18 cellular contexts compared by ENCODE assay signal in genomic region chr9:136960212-136960937, GRCh38. TPM values are rescaled to one million over a fixed set of nuclear protein-coding genes. Genes with fewer than 3 reads are reported as not detected.
A peak's percentile ranks its signal among the peaks of the same experiment; 100 is the strongest.
DNase-seq lines count a peak whose midpoint lies in the region; ATAC-seq and TF ChIP-seq lines count a peak whose summit lies in the region.
"Had no signal": no experiment of that assay in that cellular context is flagged by ENCODE, and none has a peak within 500 bp of the region (broad histone marks: within the 10 kb centered on the region; RNA-seq: fewer than 3 reads in every experiment).

No MANE protein-coding gene starts in this region.

- H3K4me1 ChIP-seq in IMR-90 (ENCODE audit: control insufficient read depth, insufficient read depth, low read length), result no peaks in the 10 kb centered on the region
- peaks cover 4 to 9% of the 10 kb centered on the region in 2 donors for H3K4me1 ChIP-seq in neuronal stem cell (ENCODE audit: control insufficient read depth in 2 of 2, insufficient read depth in 1 of 2, low read depth in 1 of 2, low read length in 2 of 2)
- H3K4me1 ChIP-seq: uterus had no signal

- H3K23ac ChIP-seq in IMR-90 (ENCODE audit: low read depth, low read length) (no peak overlapping the region), neuronal stem cell (ENCODE audit: low read depth, low read length, poor library complexity) (peak overlapping the region; percentile 73)

- no peak for TF ChIP-seq CTCF in IMR-90 (conservative IDR thresholded peaks at IDR 0.05; ENCODE audit: low read depth, low read length)

- no peak overlapping the region for H3K27ac ChIP-seq in IMR-90 (ENCODE audit: insufficient read depth, low read length)
- peak overlapping the region; percentile 77 for H3K27ac ChIP-seq in angular gyrus (ENCODE audit: low read depth, low read length)
- H3K27ac ChIP-seq in neuronal stem cell (replicated peaks; ENCODE audit: low read length), result no peak overlapping the region
- H3K27ac ChIP-seq: uterus had no signal

- H3K4ac ChIP-seq in IMR-90 (ENCODE audit: low read depth, low read length) (no peak overlapping the region), neuronal stem cell (ENCODE audit: low read length) (no peak overlapping the region)

- no peak for TF ChIP-seq RAD21 in IMR-90 (IDR thresholded peaks at IDR 0.05; ENCODE audit: low read length)

- H4K8ac ChIP-seq in IMR-90 (ENCODE audit: low read depth in 2 of 2, low read length in 2 of 2), result no peak overlapping the region
- H4K8ac ChIP-seq in neuronal stem cell (ENCODE audit: low read depth, low read length), result no peak overlapping the region

- no TSS peak for BruUV-seq in IMR-90 (replicated peaks; lab: Mats Ljungman, UMichigan)

- no peak overlapping the region for H2BK20ac ChIP-seq in IMR-90 (ENCODE audit: low read depth, low read length)

- no peak for TF ChIP-seq POLR2A in IMR-90 (IDR thresholded peaks at IDR 0.05; ENCODE audit: low read depth, low read length)

- H3K4me2 ChIP-seq in IMR-90 (ENCODE audit: low read depth, low read length) (no peak overlapping the region), neuronal stem cell (ENCODE audit: insufficient read depth, low read length, poor library complexity, severe bottlenecking) (no peak overlapping the region)

- H3K27me3 ChIP-seq in IMR-90 (ENCODE audit: control insufficient read depth, insufficient read depth, low read length) (peaks cover 22% of the 10 kb centered on the region), neuronal stem cell (ENCODE audit: control insufficient read depth in 3 of 3, insufficient read depth in 3 of 3, low read depth in 1 of 3, low read length in 3 of 3) (peaks cover 0 to 21% (median 0%) of the 10 kb centered on the region in 3 experiments)
- H3K27me3 ChIP-seq: uterus had no signal

- no peak overlapping the region for H4K91ac ChIP-seq in IMR-90 (ENCODE audit: insufficient read depth, low read depth, low read length)
- no peak overlapping the region for H4K91ac ChIP-seq in neuronal stem cell (ENCODE audit: low read depth, low read length, poor library complexity)

- H3K9me3 ChIP-seq in IMR-90 (ENCODE audit: control insufficient read depth, insufficient read depth, low read length) (peaks cover 3% of the 10 kb centered on the region), neuronal stem cell (replicated peaks in 1 of 2; ENCODE audit: control insufficient read depth in 2 of 2, insufficient read depth in 1 of 2, low read depth in 1 of 2, low read length in 2 of 2) (peaks cover 0 to 1% of the 10 kb centered on the region in 2 donors)
- H3K9me3 ChIP-seq: uterus had no signal

- WGBS in IMR-90 (ENCODE audit: extremely low coverage in 2 of 2, insufficient read length in 1 of 2), 2 experiments, result 66% methylated on average over 8 of the region's 19 CpGs; no CpG with 5 or more reads in 1 of the 2 experiments
- WGBS in neuronal stem cell (ENCODE audit: extremely low coverage in 2 of 2, insufficient read length in 2 of 2, insufficient replicate concordance in 1 of 2), 2 donors, result no CpG with 5 or more reads among the region's 19 CpGs

- H3K36me3 ChIP-seq in IMR-90 (ENCODE audit: control insufficient read depth, insufficient read depth, low read length), result no peaks in the 10 kb centered on the region
- H3K36me3 ChIP-seq in neuronal stem cell (replicated peaks in 1 of 2; ENCODE audit: control insufficient read depth in 2 of 2, insufficient read depth in 2 of 2, low read length in 2 of 2), result no peaks in the 10 kb centered on the region
- H3K36me3 ChIP-seq: uterus had no signal

- H4K5ac ChIP-seq in IMR-90 (ENCODE audit: low read depth, low read length), result no peak overlapping the region

- peak overlapping the region; percentile 13 for H2AK9ac ChIP-seq in IMR-90 (replicated peaks; ENCODE audit: low read depth, low read length, poor library complexity)

- POLR2A ChIA-PET in IMR-90 (lab: Charles Lee; ENCODE audit: unreplicated experiment), result no interaction called here

- H3K14ac ChIP-seq in IMR-90 (replicated peaks; ENCODE audit: low read depth, low read length) (no peak overlapping the region), neuronal stem cell (ENCODE audit: low read length) (peak overlapping the region; percentile 94)

- H2AFZ ChIP-seq in IMR-90 (replicated peaks; ENCODE audit: low read length, poor library complexity) (no peak overlapping the region), neuronal stem cell (ENCODE audit: low read length) (no peak overlapping the region)

- in situ Hi-C loops in IMR-90 (cut with MboI; ENCODE audit: low sequenced_read_pairs), result no loop called here

- H4K20me1 ChIP-seq in IMR-90 (ENCODE audit: insufficient read depth, low read length), result no peaks in the 10 kb centered on the region

- peak overlapping the region; percentile 16 for H2BK12ac ChIP-seq in neuronal stem cell (ENCODE audit: low read length)

- H3K79me1 ChIP-seq in IMR-90 (ENCODE audit: low read depth in 1 of 2, low read length in 2 of 2) (no peaks in the 10 kb centered on the region), neuronal stem cell (ENCODE audit: low read depth, low read length) (peaks cover 3% of the 10 kb centered on the region)

- intact Hi-C loops in IMR-90 (cut with micrococcal nuclease), result no loop called here

- DNase-seq in IMR-90, result no peak
- DNase-seq in neuronal stem cell (ENCODE audit: low spot score), result no peak
- no peak for DNase-seq in activated CD4-positive, CD25-positive, alpha-beta regulatory T cell treated with anti-CD3 and anti-CD28 coated beads, Interleukin-2, amount 50 U/mL, for 72 hours
- no peak for DNase-seq in NCI-H510A treated with DMSO at 0.1 percent for 48 hours (lab: John Stamatoyannopoulos, UW)
- DNase-seq: activated T-cell treated with anti-CD3 and anti-CD28 coated beads, Interleukin-2, amount 50 U/mL, for 1 hour; HFFc6; hippocampal formation; KG1; left colon; NCI-H524 treated with DMSO at 0.1 percent for 48 hours; PC-3; retina; stimulated activated CD4-positive, alpha-beta T cell treated with anti-CD3 and anti-CD28 coated beads, Interleukin-2, amount 100 ng/mL, for 24 hours; uterus had no signal

- H3K18ac ChIP-seq in IMR-90 (ENCODE audit: low read depth, low read length) (no peak overlapping the region), neuronal stem cell (ENCODE audit: low read length) (peak overlapping the region; percentile 95)

- H2BK15ac ChIP-seq in IMR-90 (ENCODE audit: low read depth, low read length) (no peak overlapping the region), neuronal stem cell (ENCODE audit: low read length) (peak overlapping the region; percentile 98)

- H3K4me3 ChIP-seq in IMR-90 (ENCODE audit: insufficient read depth, low read depth, low read length), result no peak overlapping the region
- no peak overlapping the region for H3K4me3 ChIP-seq in neuronal stem cell (ENCODE audit: low read length in 2 of 2)
- H3K4me3 ChIP-seq: uterus had no signal

- ATAC-seq in IMR-90 (ENCODE audit: low read depth) (no peak), HG02588 (IDR thresholded peaks at IDR 0.05; ENCODE audit: unreplicated experiment) (no peak)
- ATAC-seq: left colon, PC-3 had no signal

- H2BK120ac ChIP-seq in IMR-90 (ENCODE audit: low read depth, low read length) (no peak overlapping the region), neuronal stem cell (ENCODE audit: low read depth, low read length) (peak overlapping the region; percentile 47)

- dilution Hi-C loops in IMR-90 (cut with HindIII; ENCODE audit: low sequenced_read_pairs, unreplicated experiment), result no loop called here

- H3K9me1 ChIP-seq in IMR-90 (ENCODE audit: insufficient read depth, low read length), result peaks cover 2% of the 10 kb centered on the region; the same call in 1 of the 2 replicates

- no peak overlapping the region for H2AK5ac ChIP-seq in IMR-90 (ENCODE audit: low read depth, low read length)
- H2AK5ac ChIP-seq in neuronal stem cell (ENCODE audit: low read depth, low read length), result peak overlapping the region; percentile 98

- H3K9ac ChIP-seq in IMR-90 (ENCODE audit: low read depth, low read length) (no peak overlapping the region), neuronal stem cell (ENCODE audit: low read depth, low read length, poor library complexity) (peak overlapping the region; percentile 60)

- CTCF ChIA-PET in IMR-90 (lab: Yijun Ruan, JAX), result interaction anchor here (1.0 kb wide), 1 partner anchor 13 kb away, joined by 4 read pairs; no protein-coding TSS in a partner anchor

- H2BK5ac ChIP-seq in IMR-90 (ENCODE audit: low read depth, low read length, poor library complexity, severe bottlenecking), result no peak overlapping the region
- H2BK5ac ChIP-seq in neuronal stem cell (ENCODE audit: low read length), result peak overlapping the region; percentile 94

- no peak overlapping the region for H3K56ac ChIP-seq in IMR-90 (ENCODE audit: extremely low read depth, insufficient read depth, low read length)

TF ChIP-seq in IMR-90, 13 proteins besides CTCF, POLR2A, EP300 and RAD21 (continues in another document):
- no peak for TF ChIP-seq BHLHE40 (IDR thresholded peaks at IDR 0.05; ENCODE audit: low read depth, low read length)

RNA-seq across cellular contexts. Expression of gene LCN12, which starts 8.3 kb away (rescaled TPM):
- not detected in 2 replicates for total RNA-seq in IMR-90 (2012; rRNA removed)
- 0.12 TPM in 1 of 2 replicates, not detected in the other for polyA plus RNA-seq in IMR-90 (2012; rRNA removed)
- not detected in 2 replicates for polyA plus RNA-seq in IMR-90 (2012; cell fraction: cytosol; rRNA removed)
- polyA plus RNA-seq in IMR-90 (2012; cell fraction: nucleus; rRNA removed; ENCODE audit: low replicate concordance), result 1.7 and 4.3 TPM in 2 replicates
- polyA plus RNA-seq in neuronal stem cell (2013, experiment 1 of 2), result 0.07 TPM
- 0.12 TPM for polyA plus RNA-seq in neuronal stem cell (2013, experiment 2 of 2)
- total RNA-seq: dermis microvascular lymphatic vessel endothelial cell had no signal
- polyA plus RNA-seq: fibroblast of lung had no signal

RNA-seq across cellular contexts. Expression of gene C8G, which starts 15.3 kb away (rescaled TPM):
- total RNA-seq in IMR-90 (2012; rRNA removed), result not detected in 2 replicates
- 0.37 and 0.80 TPM in 2 replicates for polyA plus RNA-seq in IMR-90 (2012; rRNA removed)
- polyA plus RNA-seq in IMR-90 (2012; cell fraction: cytosol; rRNA removed), result 0.35 TPM in 1 of 2 replicates, not detected in the other
- polyA plus RNA-seq in IMR-90 (2012; cell fraction: nucleus; rRNA removed; ENCODE audit: low replicate concordance), result 3.0 and 9.7 TPM in 2 replicates
- 0.31 TPM for polyA plus RNA-seq in neuronal stem cell (2013, experiment 1 of 2)
- 0.22 TPM for polyA plus RNA-seq in neuronal stem cell (2013, experiment 2 of 2)
- total RNA-seq: uterus had no signal

RNA-seq across cellular contexts. Expression of gene FBXW5, which starts 15.8 kb away (rescaled TPM):
- total RNA-seq in IMR-90 (2012; rRNA removed), result 65.1 and 72.2 TPM in 2 replicates
- polyA plus RNA-seq in IMR-90 (2012; rRNA removed), result 80.2 and 95.4 TPM in 2 replicates
- 49.2 and 116 TPM in 2 replicates for polyA plus RNA-seq in IMR-90 (2012; cell fraction: cytosol; rRNA removed)
- 316 and 1,080 TPM in 2 replicates for polyA plus RNA-seq in IMR-90 (2012; cell fraction: nucleus; rRNA removed; ENCODE audit: low replicate concordance)
- polyA plus RNA-seq in neuronal stem cell (2013, experiment 1 of 2), result 33.3 TPM
- polyA plus RNA-seq in neuronal stem cell (2013, experiment 2 of 2), result 31.2 TPM

RNA-seq across cellular contexts. Expression of gene PTGDS, which starts 16.9 kb away (rescaled TPM):
- total RNA-seq in IMR-90 (2012; rRNA removed), result not detected in 2 replicates
- 0.87 and 1.2 TPM in 2 replicates for polyA plus RNA-seq in IMR-90 (2012; rRNA removed)
- 3.1 and 4.8 TPM in 2 replicates for polyA plus RNA-seq in IMR-90 (2012; cell fraction: cytosol; rRNA removed)
- polyA plus RNA-seq in IMR-90 (2012; cell fraction: nucleus; rRNA removed; ENCODE audit: low replicate concordance), result 6.0 and 7.3 TPM in 2 replicates
- 0.33 TPM for polyA plus RNA-seq in neuronal stem cell (2013, experiment 1 of 2)
- polyA plus RNA-seq in neuronal stem cell (2013, experiment 2 of 2), result 0.42 TPM
- total RNA-seq: HFFc6, PC-3 had no signal

RNA-seq across cellular contexts. Expression of gene LCNL1, which starts 22.4 kb away (rescaled TPM):
- total RNA-seq in IMR-90 (2012; rRNA removed), result not detected in 2 replicates
- 0.13 and 0.15 TPM in 2 replicates for polyA plus RNA-seq in IMR-90 (2012; rRNA removed)
- polyA plus RNA-seq in IMR-90 (2012; cell fraction: cytosol; rRNA removed), result 0.04 TPM in 1 of 2 replicates, not detected in the other
- 2.4 and 4.0 TPM in 2 replicates for polyA plus RNA-seq in IMR-90 (2012; cell fraction: nucleus; rRNA removed; ENCODE audit: low replicate concordance)
- polyA plus RNA-seq in neuronal stem cell (2013, experiment 1 of 2), result 0.07 TPM
- polyA plus RNA-seq in neuronal stem cell (2013, experiment 2 of 2), result 0.07 TPM
- total RNA-seq: dermis microvascular lymphatic vessel endothelial cell, HFFc6, PC-3 had no signal
